1 cellular context compared by ENCODE assay signal in genomic region chr1:226353698-226354525, GRCh38.
TF ChIP-seq lines count a peak whose summit lies in the region.

No MANE protein-coding gene starts in this region.

TF ChIP-seq in K562, 482 proteins besides CTCF, POLR2A, EP300 and RAD21:
- no peak for TF ChIP-seq ZNF707 (CRISPR knock-in tag; conservative IDR thresholded peaks at IDR 0.05)
- TF ChIP-seq TCF3 (CRISPR knock-in tag; IDR thresholded peaks at IDR 0.05), result peak; percentile 52; the same call in 1 of the 2 replicates
